In the genomic region with DNA sequence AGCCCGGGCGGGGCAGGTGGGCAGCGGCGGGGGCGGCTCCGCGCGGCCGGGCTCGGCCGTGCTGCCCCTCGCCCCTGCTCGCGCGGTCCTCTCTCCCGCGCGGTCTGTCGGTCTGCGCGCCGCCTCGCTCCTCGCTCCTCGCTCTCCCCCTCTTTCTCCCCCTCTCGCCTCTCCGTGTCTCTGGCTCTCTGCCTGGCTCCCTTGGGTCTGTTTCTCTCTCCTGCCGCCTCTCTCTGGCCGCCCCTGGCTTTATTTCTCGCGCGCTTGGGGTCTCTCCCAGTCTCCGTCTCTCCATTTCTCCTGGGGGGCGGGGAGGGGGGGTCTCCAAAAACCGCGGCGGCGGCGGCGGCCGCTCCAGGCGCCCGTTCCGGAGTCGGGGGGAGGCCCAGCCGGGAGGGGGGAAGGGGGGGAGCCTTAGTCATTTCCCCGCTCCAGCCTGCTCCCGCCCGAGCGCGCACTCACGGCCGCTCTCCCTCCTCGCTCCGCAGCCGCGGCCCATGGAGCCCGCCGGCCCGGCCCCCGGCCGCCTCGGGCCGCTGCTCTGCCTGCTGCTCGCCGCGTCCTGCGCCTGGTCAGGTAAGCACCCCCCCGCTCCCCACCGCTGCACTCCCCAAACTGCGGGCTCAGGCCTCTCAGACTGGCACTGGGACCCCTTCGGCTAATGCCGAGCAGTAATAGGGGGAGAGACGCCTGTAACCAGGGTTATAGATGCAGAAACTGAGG, we compare ENCODE assay signal across 8 cellular contexts. TPM values are rescaled to one million over a fixed set of nuclear protein-coding genes. Genes with fewer than 3 reads are reported as not detected.
DNase-seq lines count a peak whose midpoint lies in the region; ATAC-seq, FAIRE-seq and TF ChIP-seq lines count a peak whose summit lies in the region.

TSS of gene SIRPA (plus strand) at position 457 of the 723 bp plus-strand sequence. CDS start at position 498, 41 bp downstream.

- H3K4me3 ChIP-seq in H7 (ENCODE audit: insufficient read depth, low read depth, low read length), result peak within 1 kb of the TSS; percentile 47
- peak within 1 kb of the TSS; percentile 58 for H3K4me3 ChIP-seq in RWPE2 (ENCODE audit: severe bottlenecking)
- H3K4me3 ChIP-seq in ectodermal cell (ENCODE audit: insufficient read depth, low read depth, low read length), result peak within 1 kb of the TSS; percentile 58
- H3K4me3 ChIP-seq in HepG2 (replicated peaks in 1 of 3; ENCODE audit: insufficient read depth in 1 of 3, low read depth in 2 of 3, low read length in 3 of 3), result peak within 1 kb of the TSS; percentile 70 to 81 (median 76)

- H3K27ac Mint-ChIP-seq in stimulated activated naive B cell treated with anti-CD40 and anti-IgM and Interleukin-4, amounts not matched to agents 10 μg/mL and 1 μg/mL and 100 μg/mL, for 72 hours, result peak within 1 kb of the TSS; percentile 99

- peaks cover 5% of the 10 kb centered on the region for H3K79me2 ChIP-seq in HepG2 (ENCODE audit: insufficient read depth, low read length)

- in situ Hi-C loops in HepG2 (cut with HindIII; ENCODE audit: extremely low pct_ligation_motif_present, low pct_unique_long_range_greater_than_20kb), result no loop called here

- H3K27me3 ChIP-seq in H7 (ENCODE audit: control insufficient read depth, insufficient read depth, low read length) (peaks cover 22% of the 10 kb centered on the region), RWPE2 (ENCODE audit: insufficient read depth, poor library complexity, severe bottlenecking) (no peaks in the 10 kb centered on the region), ectodermal cell (ENCODE audit: control insufficient read depth, insufficient read depth, low read length, poor library complexity, severe bottlenecking) (peaks cover 34% of the 10 kb centered on the region), HepG2 (ENCODE audit: control insufficient read depth in 1 of 2, insufficient read depth in 2 of 2, low read length in 2 of 2) (peaks cover 11 to 20% of the 10 kb centered on the region in 2 experiments)

- TF ChIP-seq EP300 in HepG2 (IDR thresholded peaks at IDR 0.05; ENCODE audit: low read depth in 2 of 2, low read length in 2 of 2) (no peak), HepG2 (CRISPR knock-in tag; IDR thresholded peaks at IDR 0.05; ENCODE audit: borderline replicate concordance) (no peak)

- no peak for TF ChIP-seq RAD21 in HepG2 (CRISPR knock-in tag; IDR thresholded peaks at IDR 0.05)

- H3K27me3 Mint-ChIP-seq in stimulated activated naive B cell treated with anti-CD40 and anti-IgM and Interleukin-4, amounts not matched to agents 10 μg/mL and 1 μg/mL and 100 μg/mL, for 72 hours, result peaks cover 0 to 6% of the 10 kb centered on the region in 2 donors

- H3K4me3 Mint-ChIP-seq in stimulated activated naive B cell treated with anti-CD40 and anti-IgM and Interleukin-4, amounts not matched to agents 10 μg/mL and 1 μg/mL and 100 μg/mL, for 72 hours, result peak within 1 kb of the TSS; percentile 90 to 95

- peak within 1 kb of the TSS; percentile 63 for H3K9ac ChIP-seq in HepG2 (ENCODE audit: insufficient read depth, low read depth, low read length)

- 0% methylated on average over 70 to 74 of the region's 74 CpGs for WGBS in ectodermal cell, 2 experiments
- 2% methylated on average over 34 of the region's 74 CpGs for WGBS in HepG2 (ENCODE audit: low lambda C conversion rate)

- POLR2A ChIA-PET in HepG2 (lab: Yijun Ruan, JAX), result interaction anchor here (1.3 kb wide), 1 partner anchor 20 kb away, joined by 5 read pairs; no protein-coding TSS in a partner anchor

- H3K36me3 Mint-ChIP-seq in stimulated activated naive B cell treated with anti-CD40 and anti-IgM and Interleukin-4, amounts not matched to agents 10 μg/mL and 1 μg/mL and 100 μg/mL, for 72 hours, result peaks cover 50 to 77% of the 10 kb centered on the region in 2 donors

- peak within 1 kb of the TSS; percentile 62 for H3K27ac ChIP-seq in RWPE2 (ENCODE audit: poor library complexity, severe bottlenecking)
- no peak within 1 kb of the TSS for H3K27ac ChIP-seq in ectodermal cell (ENCODE audit: insufficient read depth, low read depth, low read length, poor library complexity, severe bottlenecking)
- H3K27ac ChIP-seq in HepG2 (ENCODE audit: extremely low read length, insufficient read depth, low read length), result no peak within 1 kb of the TSS

- intact Hi-C loops in HepG2 (cut with micrococcal nuclease; ENCODE audit: unreplicated experiment), result loop anchor here (5.0 kb wide), 1 partner anchor 197 kb away; no protein-coding TSS in a partner anchor

- H3K4me1 ChIP-seq in RWPE2 (ENCODE audit: insufficient read depth, poor library complexity, severe bottlenecking), result peaks cover 14% of the 10 kb centered on the region
- peaks cover 22% of the 10 kb centered on the region for H3K4me1 ChIP-seq in ectodermal cell (ENCODE audit: control insufficient read depth, insufficient read depth, low read length)
- H3K4me1 ChIP-seq in HepG2 (ENCODE audit: insufficient read depth, low read length), result peaks cover 62% of the 10 kb centered on the region

- H2AFZ ChIP-seq in HepG2 (ENCODE audit: low read length), result no peak within 1 kb of the TSS

- TF ChIP-seq CTCF in RWPE2 (IDR thresholded peaks at IDR 0.05; ENCODE audit: poor library complexity, severe bottlenecking), result no peak
- no peak for TF ChIP-seq CTCF in HepG2 (CRISPR knock-in tag; IDR thresholded peaks at IDR 0.05)

- H3K36me3 ChIP-seq in H7 (replicated peaks; ENCODE audit: control insufficient read depth, insufficient read depth, low read length) (no peaks in the 10 kb centered on the region), RWPE2 (ENCODE audit: low read depth) (no peaks in the 10 kb centered on the region), ectodermal cell (ENCODE audit: control insufficient read depth, insufficient read depth, low read length) (no peaks in the 10 kb centered on the region), HepG2 (replicated peaks in 1 of 2; ENCODE audit: control insufficient read depth in 1 of 2, insufficient read depth in 2 of 2, low read length in 2 of 2) (no peaks in the 10 kb centered on the region)

- FAIRE-seq in HepG2 (lab: Jason Lieb, UNC), result no peak

- peaks cover 51 to 74% of the 10 kb centered on the region in 2 donors for H3K4me1 Mint-ChIP-seq in stimulated activated naive B cell treated with anti-CD40 and anti-IgM and Interleukin-4, amounts not matched to agents 10 μg/mL and 1 μg/mL and 100 μg/mL, for 72 hours

- CTCF ChIA-PET in HepG2 (lab: Yijun Ruan, JAX; ENCODE audit: low intra/inter-chr PET ratio, low total read pairs), result no interaction called here

- no TSS peak for BruUV-seq in HepG2 (replicated peaks; lab: Mats Ljungman, UMichigan)

- no peaks in the 10 kb centered on the region for H3K9me3 ChIP-seq in RWPE2 (ENCODE audit: severe bottlenecking)
- no peaks in the 10 kb centered on the region for H3K9me3 ChIP-seq in ectodermal cell (ENCODE audit: control insufficient read depth, low read length)
- no peaks in the 10 kb centered on the region for H3K9me3 ChIP-seq in HepG2 (ENCODE audit: low read length)

- H4K20me1 ChIP-seq in HepG2 (ENCODE audit: insufficient read depth, low read length), result no peaks in the 10 kb centered on the region; the same call in 1 of the 2 replicates

- ATAC-seq in RWPE2 (ENCODE audit: low read depth) (peak; percentile 54), HepG2 (peak; percentile 58), GM21619 (IDR thresholded peaks at IDR 0.05; ENCODE audit: unreplicated experiment) (no peak)
- no peak for ATAC-seq in stimulated activated naive B cell treated with anti-CD40 and anti-IgM and Interleukin-4, amounts not matched to agents 10 μg/mL and 1 μg/mL and 100 μg/mL, for 72 hours (replicated peaks)

- peak within 1 kb of the TSS; percentile 88 for H3K4me2 ChIP-seq in HepG2 (ENCODE audit: low read depth, low read length)

- TF ChIP-seq POLR2A in HepG2 (IDR thresholded peaks at IDR 0.05; ENCODE audit: insufficient read depth in 1 of 2, low read depth in 2 of 2, low read length in 2 of 2), result no peak

- DNase-seq in CD1c-positive myeloid dendritic cell (ENCODE audit: extremely low spot score), result peak; percentile 38
- DNase-seq in H7, result peak; percentile 92
- peak; percentile 64 for DNase-seq in RWPE2 (ENCODE audit: low spot score)
- no peak for DNase-seq in HepG2 (ENCODE audit: low spot score)
- DNase-seq in stimulated activated naive B cell treated with anti-CD40 and anti-IgM and Interleukin-4, amounts not matched to agents 10 μg/mL and 1 μg/mL and 100 μg/mL, for 72 hours, result no peak
- no peak for DNase-seq in stimulated activated CD4-positive, alpha-beta T cell treated with anti-CD3 and anti-CD28 coated beads, Interleukin-1b, Interleukin-23, amount 100 ng/mL, for 48 hours

- no peaks in the 10 kb centered on the region for H3K9me3 Mint-ChIP-seq in stimulated activated naive B cell treated with anti-CD40 and anti-IgM and Interleukin-4, amounts not matched to agents 10 μg/mL and 1 μg/mL and 100 μg/mL, for 72 hours

TF ChIP-seq in HepG2, 621 proteins besides CTCF, POLR2A, EP300 and RAD21 (continues in another document):
- TF ChIP-seq FOSL2 (CRISPR knock-in tag; IDR thresholded peaks at IDR 0.05), result no peak
- TF ChIP-seq ZNF17 (CRISPR knock-in tag; IDR thresholded peaks at IDR 0.05), result no peak

RNA-seq across cellular contexts. Expression of gene SIRPA, which starts in this region (rescaled TPM):
- total RNA-seq in H7 (2014; rRNA removed; shearing (Covaris generic)), result 6.7 and 8.1 TPM in 2 replicates
- polyA plus RNA-seq in ectodermal cell (2013, experiment 1 of 4), result 16.5 TPM
- polyA plus RNA-seq in ectodermal cell (2013, experiment 2 of 4), result 16.2 TPM
- 11.1 TPM for polyA plus RNA-seq in ectodermal cell (2013, experiment 3 of 4)
- 12.8 TPM for polyA plus RNA-seq in ectodermal cell (2013, experiment 4 of 4)
- 13.1 and 17.6 TPM in 2 replicates for total RNA-seq in HepG2 (2016; rRNA removed; fragmentation: Illumina TruSeq; extraction: Trizol)
- 7.1 and 7.6 TPM in 2 replicates for total RNA-seq in HepG2 (2016; cell fraction: cytosol; rRNA removed; fragmentation: Illumina TruSeq; extraction: Trizol; ENCODE audit: low read depth)
- 12.0 and 17.3 TPM in 2 replicates for total RNA-seq in HepG2 (2016; cell fraction: insoluble cytoplasmic fraction; rRNA removed; fragmentation: Illumina TruSeq; extraction: Trizol)
- total RNA-seq in HepG2 (2016; cell fraction: membrane; rRNA removed; fragmentation: Illumina TruSeq; extraction: Trizol), result 23.3 and 25.2 TPM in 2 replicates
- total RNA-seq in HepG2 (2016; cell fraction: nucleus; rRNA removed; fragmentation: Illumina TruSeq; extraction: Trizol), result 17.5 and 21.7 TPM in 2 replicates
- polyA plus RNA-seq in HepG2 (2011; rRNA removed), result 6.8 and 7.2 TPM in 2 replicates
- polyA plus RNA-seq in HepG2 (2011; cell fraction: cytosol; rRNA removed), result 5.4 and 6.5 TPM in 2 replicates
- 9.1 and 9.3 TPM in 2 replicates for polyA plus RNA-seq in HepG2 (2011; cell fraction: nucleus; rRNA removed)
- polyA plus RNA-seq in HepG2 (2012), result 2.7 and 4.8 TPM in 2 replicates
- 20.1 and 21.9 TPM in 2 replicates for polyA plus RNA-seq in HepG2 (2016; cell fraction: cytosol; fragmentation: Illumina TruSeq; extraction: Trizol; ENCODE audit: low read depth)
- 23.3 and 30.2 TPM in 2 replicates for polyA plus RNA-seq in HepG2 (2016; cell fraction: insoluble cytoplasmic fraction; fragmentation: Illumina TruSeq; extraction: Trizol; ENCODE audit: low read depth)
- polyA plus RNA-seq in HepG2 (2016; cell fraction: membrane; fragmentation: Illumina TruSeq; extraction: Trizol; ENCODE audit: low read depth), result 44.9 and 45.6 TPM in 2 replicates
- polyA plus RNA-seq in HepG2 (2016; cell fraction: nucleus; fragmentation: Illumina TruSeq; extraction: Trizol; ENCODE audit: insufficient read depth, low read depth), result 53.5 and 55.1 TPM in 2 replicates
- polyA minus RNA-seq in HepG2 (2011; rRNA and poly(A)+ RNA removed; ENCODE audit: low replicate concordance), result 0.05 and 6.2 TPM in 2 replicates
- polyA minus RNA-seq in HepG2 (2011; cell fraction: cytosol; rRNA and poly(A)+ RNA removed), result 2.5 and 3.8 TPM in 2 replicates
- 2.4 and 2.6 TPM in 2 replicates for polyA minus RNA-seq in HepG2 (2011; cell fraction: nucleus; rRNA and poly(A)+ RNA removed)

Comparison
In these comparisons a context has a peak if more than half of its experiments do, and no peak if none do; other contexts are left out.
1. DNase-seq: peak in CD1c-positive myeloid dendritic cell (single experiment), H7 (single experiment) and RWPE2 (single experiment); none in HepG2 (single experiment), stimulated activated naive B cell treated with anti-CD40 and anti-IgM and Interleukin-4, amounts not matched to agents 10 μg/mL and 1 μg/mL and 100 μg/mL, for 72 hours (single experiment) and stimulated activated CD4-positive, alpha-beta T cell treated with anti-CD3 and anti-CD28 coated beads, Interleukin-1b, Interleukin-23, amount 100 ng/mL, for 48 hours (single experiment).
2. ATAC-seq: peak in RWPE2 (single experiment) and HepG2 (single experiment); none in stimulated activated naive B cell treated with anti-CD40 and anti-IgM and Interleukin-4, amounts not matched to agents 10 μg/mL and 1 μg/mL and 100 μg/mL, for 72 hours (0 of 2) and GM21619 (single experiment).
3. Peak in every context shown above with its lines, with median percentiles within 50 percentile points of each other: H3K4me3 ChIP-seq.